ENCODE assay signal across 15 cellular contexts in genomic region chr16:87042551-87043272, GRCh38.
DNase-seq lines count a peak whose midpoint lies in the region; ATAC-seq and TF ChIP-seq lines count a peak whose summit lies in the region.
"Had no signal": no experiment of that assay in that cellular context is flagged by ENCODE, and none has a peak within 500 bp of the region (broad histone marks: within the 10 kb centered on the region; RNA-seq: fewer than 3 reads in every experiment).

No MANE protein-coding gene starts in this region.

- H3K4me1 Mint-ChIP-seq in GM23338: peaks cover 19% of the 10 kb centered on the region
- H3K4me1 Mint-ChIP-seq: activated CD4-positive, alpha-beta T cell treated with anti-CD3 and anti-CD28 coated beads, Interleukin-2, amount 10 ng/mL, durations not matched to agents 7 days and 5 days had no signal

- no peaks in the 10 kb centered on the region; the same call in 2 of the 3 replicates for H3K9me3 Mint-ChIP-seq in GM23338
- H3K9me3 Mint-ChIP-seq: activated CD4-positive, alpha-beta T cell treated with anti-CD3 and anti-CD28 coated beads, Interleukin-2, amount 10 ng/mL, durations not matched to agents 7 days and 5 days had no signal

- H4K20me1 ChIP-seq in GM23338 (replicated peaks; ENCODE audit: insufficient read depth) (no peaks in the 10 kb centered on the region), osteoblast (ENCODE audit: insufficient read depth, low read length) (no peaks in the 10 kb centered on the region)

- H3K4me2 ChIP-seq in GM23338 (no peak overlapping the region), osteoblast (ENCODE audit: insufficient read depth, low read length) (no peak overlapping the region)

- TF ChIP-seq CTCF in GM23338 (conservative IDR thresholded peaks at IDR 0.05; ENCODE audit: low read depth in 2 of 2) (no peak), osteoblast (IDR thresholded peaks at IDR 0.05; ENCODE audit: extremely low read depth, low read depth, low read length) (no peak)

- no peak overlapping the region for H3K27ac Mint-ChIP-seq in GM23338
- H3K27ac Mint-ChIP-seq: activated CD4-positive, alpha-beta T cell treated with anti-CD3 and anti-CD28 coated beads, Interleukin-2, amount 10 ng/mL, durations not matched to agents 7 days and 5 days had no signal

- H3K27me3 Mint-ChIP-seq in GM23338 (ENCODE audit: insufficient read depth, low read depth, poor library complexity): peaks cover 12% of the 10 kb centered on the region

- no peak for ATAC-seq in GM23338
- no peak for ATAC-seq in GM19463 (IDR thresholded peaks at IDR 0.05; ENCODE audit: unreplicated experiment)
- ATAC-seq: HCT116 had no signal

- 0 out of 2 replicates have a peak overlapping the region, but pooled peaks have one; percentile 47 for H2AFZ ChIP-seq in GM23338
- no peak overlapping the region for H2AFZ ChIP-seq in osteoblast (ENCODE audit: low read length)

- H3K36me3 Mint-ChIP-seq in GM23338 (ENCODE audit: low read depth): no peaks in the 10 kb centered on the region

- no peaks in the 10 kb centered on the region for H3K27me3 ChIP-seq in GM23338 (ENCODE audit: insufficient read depth)
- peaks cover 15% of the 10 kb centered on the region for H3K27me3 ChIP-seq in osteoblast (ENCODE audit: insufficient read depth, low read length)
- H3K27me3 ChIP-seq: colonic mucosa, tibial nerve had no signal

- no peak overlapping the region for H3K4me3 ChIP-seq in GM23338
- no peak overlapping the region for H3K4me3 ChIP-seq in osteoblast (ENCODE audit: insufficient read depth, low read length)
- H3K4me3 ChIP-seq: colonic mucosa, tibial nerve had no signal

- H3K9me3 ChIP-seq in osteoblast (ENCODE audit: low read depth, low read length): no peaks in the 10 kb centered on the region
- H3K9me3 ChIP-seq: colonic mucosa, tibial nerve had no signal

- H3K79me2 ChIP-seq in GM23338 (replicated peaks; ENCODE audit: insufficient read depth): no peaks in the 10 kb centered on the region
- H3K79me2 ChIP-seq in osteoblast (ENCODE audit: insufficient read depth, low read length): no peaks in the 10 kb centered on the region
- H3K79me2 ChIP-seq: parathyroid adenoma had no signal

- DNase-seq in GM23338 (ENCODE audit: low spot score) (no peak), NCI-H524 (lab: John Stamatoyannopoulos, UW) (peak; percentile 53 to 79), cardiac septum (ENCODE audit: low spot score) (peak; percentile 67), osteoblast (ENCODE audit: insufficient read length, low spot score, missing footprints) (peak; percentile 84), posterior cingulate gyrus (no peak), HT-29 (ENCODE audit: low spot score) (no peak)
- DNase-seq: activated CD4-positive, alpha-beta T cell treated with anti-CD3 and anti-CD28 coated beads, Interleukin-2, amount 10 ng/mL, durations not matched to agents 7 days and 5 days; colonic mucosa; NCI-H1930; NK-92 treated with Interleukin-12 subunit alpha and Interleukin-12 subunit beta, amount 100 ng/mL, for 24 hours; SW 1271 had no signal

- no peaks in the 10 kb centered on the region for H3K9me2 ChIP-seq in GM23338 (ENCODE audit: insufficient read depth)

- no peak overlapping the region for H3K4me3 Mint-ChIP-seq in GM23338
- H3K4me3 Mint-ChIP-seq: activated CD4-positive, alpha-beta T cell treated with anti-CD3 and anti-CD28 coated beads, Interleukin-2, amount 10 ng/mL, durations not matched to agents 7 days and 5 days had no signal

- intact Hi-C loops in cardiac septum (cut with DNase I) (loop anchor here (5.0 kb wide), 1 partner anchor 175 kb away; no protein-coding TSS in a partner anchor), posterior cingulate gyrus (cut with DNase I) (no loop called here)

- no peaks in the 10 kb centered on the region for H3F3A ChIP-seq in GM23338 (replicated peaks; ENCODE audit: low read depth)

- H3K27ac ChIP-seq in GM23338 (ENCODE audit: low read depth) (no peak overlapping the region), osteoblast (ENCODE audit: low read depth, low read length) (no peak overlapping the region)
- H3K27ac ChIP-seq: colonic mucosa, parathyroid adenoma had no signal

- H3K4me1 ChIP-seq in GM23338 (ENCODE audit: insufficient read depth) (peaks cover 5% of the 10 kb centered on the region; the same call in 1 of the 2 replicates), osteoblast (ENCODE audit: insufficient read depth, low read length) (peaks cover 4% of the 10 kb centered on the region)
- H3K4me1 ChIP-seq: colonic mucosa had no signal

- H3K36me3 ChIP-seq in GM23338 (ENCODE audit: insufficient read depth): no peaks in the 10 kb centered on the region
- no peaks in the 10 kb centered on the region for H3K36me3 ChIP-seq in osteoblast (ENCODE audit: insufficient read depth, low read length)
- H3K36me3 ChIP-seq: colonic mucosa, tibial nerve had no signal

TF ChIP-seq in GM23338, 12 proteins besides CTCF, POLR2A, EP300 and RAD21 (continues in another document):
- TF ChIP-seq ZNF331 (CRISPR knock-in tag; IDR thresholded peaks at IDR 0.05; ENCODE audit: low read depth) (no peak), POLR2AphosphoS5 (IDR thresholded peaks at IDR 0.05; ENCODE audit: low read depth) (no peak), ZNF114 (CRISPR knock-in tag; IDR thresholded peaks at IDR 0.05) (no peak)
- TF ChIP-seq, protein P1, sequence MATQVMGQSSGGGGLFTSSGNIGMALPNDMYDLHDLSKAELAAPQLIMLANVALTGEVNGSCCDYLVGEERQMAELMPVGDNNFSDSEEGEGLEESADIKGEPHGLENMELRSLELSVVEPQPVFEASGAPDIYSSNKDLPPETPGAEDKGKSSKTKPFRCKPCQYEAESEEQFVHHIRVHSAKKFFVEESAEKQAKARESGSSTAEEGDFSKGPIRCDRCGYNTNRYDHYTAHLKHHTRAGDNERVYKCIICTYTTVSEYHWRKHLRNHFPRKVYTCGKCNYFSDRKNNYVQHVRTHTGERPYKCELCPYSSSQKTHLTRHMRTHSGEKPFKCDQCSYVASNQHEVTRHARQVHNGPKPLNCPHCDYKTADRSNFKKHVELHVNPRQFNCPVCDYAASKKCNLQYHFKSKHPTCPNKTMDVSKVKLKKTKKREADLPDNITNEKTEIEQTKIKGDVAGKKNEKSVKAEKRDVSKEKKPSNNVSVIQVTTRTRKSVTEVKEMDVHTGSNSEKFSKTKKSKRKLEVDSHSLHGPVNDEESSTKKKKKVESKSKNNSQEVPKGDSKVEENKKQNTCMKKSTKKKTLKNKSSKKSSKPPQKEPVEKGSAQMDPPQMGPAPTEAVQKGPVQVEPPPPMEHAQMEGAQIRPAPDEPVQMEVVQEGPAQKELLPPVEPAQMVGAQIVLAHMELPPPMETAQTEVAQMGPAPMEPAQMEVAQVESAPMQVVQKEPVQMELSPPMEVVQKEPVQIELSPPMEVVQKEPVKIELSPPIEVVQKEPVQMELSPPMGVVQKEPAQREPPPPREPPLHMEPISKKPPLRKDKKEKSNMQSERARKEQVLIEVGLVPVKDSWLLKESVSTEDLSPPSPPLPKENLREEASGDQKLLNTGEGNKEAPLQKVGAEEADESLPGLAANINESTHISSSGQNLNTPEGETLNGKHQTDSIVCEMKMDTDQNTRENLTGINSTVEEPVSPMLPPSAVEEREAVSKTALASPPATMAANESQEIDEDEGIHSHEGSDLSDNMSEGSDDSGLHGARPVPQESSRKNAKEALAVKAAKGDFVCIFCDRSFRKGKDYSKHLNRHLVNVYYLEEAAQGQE (IDR thresholded peaks at IDR 0.05; ENCODE audit: unreplicated experiment): no peak
- TF ChIP-seq, protein P2, sequence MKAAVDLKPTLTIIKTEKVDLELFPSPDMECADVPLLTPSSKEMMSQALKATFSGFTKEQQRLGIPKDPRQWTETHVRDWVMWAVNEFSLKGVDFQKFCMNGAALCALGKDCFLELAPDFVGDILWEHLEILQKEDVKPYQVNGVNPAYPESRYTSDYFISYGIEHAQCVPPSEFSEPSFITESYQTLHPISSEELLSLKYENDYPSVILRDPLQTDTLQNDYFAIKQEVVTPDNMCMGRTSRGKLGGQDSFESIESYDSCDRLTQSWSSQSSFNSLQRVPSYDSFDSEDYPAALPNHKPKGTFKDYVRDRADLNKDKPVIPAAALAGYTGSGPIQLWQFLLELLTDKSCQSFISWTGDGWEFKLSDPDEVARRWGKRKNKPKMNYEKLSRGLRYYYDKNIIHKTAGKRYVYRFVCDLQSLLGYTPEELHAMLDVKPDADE (IDR thresholded peaks at IDR 0.05): no peak

Comparison
In these comparisons a context has a peak if more than half of its experiments do, and no peak if none do; other contexts are left out.
1. DNase-seq: peak in NCI-H524 (2 of 2), cardiac septum (single experiment) and osteoblast (single experiment); none in GM23338 (single experiment), posterior cingulate gyrus (0 of 10) and HT-29 (single experiment).